Comparison of ENCODE assay signal across 1 cellular context in the genomic region with DNA sequence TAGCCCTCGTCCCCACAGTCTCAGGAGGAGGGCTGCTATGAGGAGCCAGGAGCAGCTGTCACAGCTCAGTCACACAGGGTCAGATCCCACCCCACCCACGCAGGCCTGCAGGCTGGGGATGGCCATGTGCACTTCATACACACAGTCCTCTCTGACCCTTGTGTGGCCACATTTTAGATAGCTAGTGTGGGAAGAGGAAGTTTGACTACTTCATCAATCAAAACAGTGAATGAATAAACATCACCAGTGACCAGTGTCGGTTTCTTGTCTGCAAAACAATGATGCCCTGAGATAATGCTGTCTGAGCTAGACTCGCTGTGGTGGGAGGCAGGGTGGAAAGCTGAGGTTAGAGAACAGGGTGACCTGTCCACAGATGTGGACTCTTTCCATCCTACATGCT.
TF ChIP-seq lines count a peak whose summit lies in the region.

No MANE protein-coding gene starts in this region.

TF ChIP-seq in HepG2, 621 proteins besides CTCF, POLR2A, EP300 and RAD21 (continued from another document and continues in another):
- TF ChIP-seq, protein P1, sequence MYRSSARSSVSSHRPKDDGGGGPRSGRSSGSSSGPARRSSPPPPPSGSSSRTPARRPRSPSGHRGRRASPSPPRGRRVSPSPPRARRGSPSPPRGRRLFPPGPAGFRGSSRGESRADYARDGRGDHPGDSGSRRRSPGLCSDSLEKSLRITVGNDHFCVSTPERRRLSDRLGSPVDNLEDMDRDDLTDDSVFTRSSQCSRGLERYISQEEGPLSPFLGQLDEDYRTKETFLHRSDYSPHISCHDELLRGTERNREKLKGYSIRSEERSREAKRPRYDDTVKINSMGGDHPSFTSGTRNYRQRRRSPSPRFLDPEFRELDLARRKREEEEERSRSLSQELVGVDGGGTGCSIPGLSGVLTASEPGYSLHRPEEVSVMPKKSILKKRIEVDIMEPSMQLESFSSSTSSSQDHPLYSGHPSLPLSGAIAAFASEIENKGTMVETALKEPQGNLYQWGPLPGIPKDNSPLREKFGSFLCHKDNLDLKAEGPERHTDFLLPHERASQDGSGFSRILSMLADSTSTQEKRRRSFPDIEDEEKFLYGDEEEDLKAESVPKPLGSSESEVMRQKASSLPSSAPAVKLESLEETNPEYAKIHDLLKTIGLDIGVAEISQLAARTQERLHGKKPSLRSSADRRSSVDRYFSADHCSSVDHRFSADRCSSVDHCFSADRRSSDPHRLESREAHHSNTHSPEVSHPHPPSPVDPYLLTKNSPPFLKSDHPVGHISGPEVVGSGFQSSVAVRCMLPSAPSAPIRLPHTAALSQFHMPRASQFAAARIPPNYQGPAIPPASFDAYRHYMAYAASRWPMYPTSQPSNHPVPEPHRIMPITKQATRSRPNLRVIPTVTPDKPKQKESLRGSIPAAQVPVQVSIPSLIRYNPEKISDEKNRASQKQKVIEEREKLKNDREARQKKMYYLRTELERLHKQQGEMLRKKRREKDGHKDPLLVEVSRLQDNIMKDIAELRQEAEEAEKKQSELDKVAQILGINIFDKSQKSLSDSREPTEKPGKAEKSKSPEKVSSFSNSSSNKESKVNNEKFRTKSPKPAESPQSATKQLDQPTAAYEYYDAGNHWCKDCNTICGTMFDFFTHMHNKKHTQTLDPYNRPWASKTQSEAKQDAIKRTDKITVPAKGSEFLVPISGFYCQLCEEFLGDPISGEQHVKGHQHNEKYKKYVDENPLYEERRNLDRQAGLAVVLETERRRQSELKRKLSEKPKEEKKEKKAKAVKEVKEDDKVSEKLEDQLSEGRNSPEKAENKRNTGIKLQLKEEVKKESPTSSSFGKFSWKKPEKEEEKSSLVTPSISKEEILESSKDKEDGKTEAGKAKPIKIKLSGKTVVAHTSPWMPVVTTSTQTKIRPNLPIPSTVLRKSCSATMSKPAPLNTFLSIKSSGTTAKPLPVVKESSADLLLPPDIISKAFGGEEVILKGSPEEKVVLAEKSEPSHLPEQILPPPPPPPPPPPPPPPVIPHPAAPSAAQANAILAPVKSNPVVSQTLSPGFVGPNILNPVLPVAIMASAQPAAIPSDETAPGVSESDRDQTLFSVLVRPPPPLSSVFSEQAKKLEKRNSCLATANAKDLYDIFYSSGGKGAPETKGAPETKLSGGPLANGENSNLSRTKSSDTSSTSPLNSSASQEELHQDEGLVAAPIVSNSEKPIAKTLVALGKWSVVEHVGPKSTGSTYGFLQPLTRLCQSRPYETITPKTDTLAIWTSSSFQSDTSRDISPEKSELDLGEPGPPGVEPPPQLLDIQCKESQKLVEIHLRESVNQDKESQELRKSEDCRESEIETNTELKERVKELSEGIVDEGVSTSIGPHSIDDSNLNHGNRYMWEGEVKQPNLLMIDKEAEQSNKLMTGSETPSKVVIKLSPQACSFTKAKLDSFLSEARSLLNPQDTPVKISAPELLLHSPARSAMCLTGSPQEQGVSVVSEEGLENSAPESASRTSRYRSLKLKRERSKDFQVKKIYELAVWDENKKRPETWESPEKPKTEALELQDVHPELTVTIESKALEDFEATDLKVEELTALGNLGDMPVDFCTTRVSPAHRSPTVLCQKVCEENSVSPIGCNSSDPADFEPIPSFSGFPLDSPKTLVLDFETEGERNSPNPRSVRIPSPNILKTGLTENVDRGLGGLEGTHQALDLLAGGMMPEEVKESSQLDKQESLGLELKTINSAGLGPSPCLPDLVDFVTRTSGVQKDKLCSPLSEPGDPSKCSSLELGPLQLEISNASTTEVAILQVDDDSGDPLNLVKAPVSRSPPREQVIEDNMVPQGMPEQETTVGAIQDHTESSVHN (CRISPR knock-in tag; IDR thresholded peaks at IDR 0.05), result peak; percentile 70; the same call in 1 of the 2 replicates
- TF ChIP-seq JUNB (CRISPR knock-in tag; IDR thresholded peaks at IDR 0.05; ENCODE audit: borderline replicate concordance) (no peak), LCORL (IDR thresholded peaks at IDR 0.05) (no peak), LCORL (CRISPR knock-in tag; IDR thresholded peaks at IDR 0.05) (no peak), MTF2 (CRISPR knock-in tag; IDR thresholded peaks at IDR 0.05; ENCODE audit: borderline replicate concordance) (no peak), PREB (CRISPR knock-in tag; IDR thresholded peaks at IDR 0.05) (no peak), ZNF383 (CRISPR knock-in tag; IDR thresholded peaks at IDR 0.05; ENCODE audit: borderline replicate concordance) (no peak), ZC3H4 (CRISPR knock-in tag; IDR thresholded peaks at IDR 0.05; ENCODE audit: borderline replicate concordance) (no peak), JARID2 (CRISPR knock-in tag; IDR thresholded peaks at IDR 0.05; ENCODE audit: insufficient replicate concordance) (no peak), BORCS8-MEF2B (CRISPR knock-in tag; IDR thresholded peaks at IDR 0.05) (no peak), ATM (IDR thresholded peaks at IDR 0.05; ENCODE audit: borderline replicate concordance) (no peak), THAP11 (CRISPR knock-in tag; IDR thresholded peaks at IDR 0.05) (no peak), ZNF350 (CRISPR knock-in tag; IDR thresholded peaks at IDR 0.05; ENCODE audit: borderline replicate concordance, low read depth) (no peak), KMT2A (CRISPR knock-in tag; IDR thresholded peaks at IDR 0.05) (no peak), ZNF7 (CRISPR knock-in tag; IDR thresholded peaks at IDR 0.05) (peak; percentile 85), MYC (CRISPR knock-in tag; IDR thresholded peaks at IDR 0.05; ENCODE audit: borderline replicate concordance) (peak; percentile 54; the same call in 1 of the 2 replicates), ZNF83 (CRISPR knock-in tag; IDR thresholded peaks at IDR 0.05; ENCODE audit: borderline replicate concordance) (no peak), ZFP36 (IDR thresholded peaks at IDR 0.05; ENCODE audit: borderline replicate concordance, low read depth, low read length, partially characterized antibody) (no peak), ATF7-NPFF (CRISPR knock-in tag; IDR thresholded peaks at IDR 0.05; ENCODE audit: low read depth) (no peak), ZNF557 (CRISPR knock-in tag; IDR thresholded peaks at IDR 0.05) (no peak), SCMH1 (CRISPR knock-in tag; IDR thresholded peaks at IDR 0.05; ENCODE audit: borderline replicate concordance) (no peak), WIZ (CRISPR knock-in tag; IDR thresholded peaks at IDR 0.05) (no peak)
- TF ChIP-seq, protein P2, sequence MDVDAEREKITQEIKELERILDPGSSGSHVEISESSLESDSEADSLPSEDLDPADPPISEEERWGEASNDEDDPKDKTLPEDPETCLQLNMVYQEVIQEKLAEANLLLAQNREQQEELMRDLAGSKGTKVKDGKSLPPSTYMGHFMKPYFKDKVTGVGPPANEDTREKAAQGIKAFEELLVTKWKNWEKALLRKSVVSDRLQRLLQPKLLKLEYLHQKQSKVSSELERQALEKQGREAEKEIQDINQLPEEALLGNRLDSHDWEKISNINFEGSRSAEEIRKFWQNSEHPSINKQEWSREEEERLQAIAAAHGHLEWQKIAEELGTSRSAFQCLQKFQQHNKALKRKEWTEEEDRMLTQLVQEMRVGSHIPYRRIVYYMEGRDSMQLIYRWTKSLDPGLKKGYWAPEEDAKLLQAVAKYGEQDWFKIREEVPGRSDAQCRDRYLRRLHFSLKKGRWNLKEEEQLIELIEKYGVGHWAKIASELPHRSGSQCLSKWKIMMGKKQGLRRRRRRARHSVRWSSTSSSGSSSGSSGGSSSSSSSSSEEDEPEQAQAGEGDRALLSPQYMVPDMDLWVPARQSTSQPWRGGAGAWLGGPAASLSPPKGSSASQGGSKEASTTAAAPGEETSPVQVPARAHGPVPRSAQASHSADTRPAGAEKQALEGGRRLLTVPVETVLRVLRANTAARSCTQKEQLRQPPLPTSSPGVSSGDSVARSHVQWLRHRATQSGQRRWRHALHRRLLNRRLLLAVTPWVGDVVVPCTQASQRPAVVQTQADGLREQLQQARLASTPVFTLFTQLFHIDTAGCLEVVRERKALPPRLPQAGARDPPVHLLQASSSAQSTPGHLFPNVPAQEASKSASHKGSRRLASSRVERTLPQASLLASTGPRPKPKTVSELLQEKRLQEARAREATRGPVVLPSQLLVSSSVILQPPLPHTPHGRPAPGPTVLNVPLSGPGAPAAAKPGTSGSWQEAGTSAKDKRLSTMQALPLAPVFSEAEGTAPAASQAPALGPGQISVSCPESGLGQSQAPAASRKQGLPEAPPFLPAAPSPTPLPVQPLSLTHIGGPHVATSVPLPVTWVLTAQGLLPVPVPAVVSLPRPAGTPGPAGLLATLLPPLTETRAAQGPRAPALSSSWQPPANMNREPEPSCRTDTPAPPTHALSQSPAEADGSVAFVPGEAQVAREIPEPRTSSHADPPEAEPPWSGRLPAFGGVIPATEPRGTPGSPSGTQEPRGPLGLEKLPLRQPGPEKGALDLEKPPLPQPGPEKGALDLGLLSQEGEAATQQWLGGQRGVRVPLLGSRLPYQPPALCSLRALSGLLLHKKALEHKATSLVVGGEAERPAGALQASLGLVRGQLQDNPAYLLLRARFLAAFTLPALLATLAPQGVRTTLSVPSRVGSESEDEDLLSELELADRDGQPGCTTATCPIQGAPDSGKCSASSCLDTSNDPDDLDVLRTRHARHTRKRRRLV (CRISPR knock-in tag; IDR thresholded peaks at IDR 0.05), result no peak
- TF ChIP-seq, protein P3, sequence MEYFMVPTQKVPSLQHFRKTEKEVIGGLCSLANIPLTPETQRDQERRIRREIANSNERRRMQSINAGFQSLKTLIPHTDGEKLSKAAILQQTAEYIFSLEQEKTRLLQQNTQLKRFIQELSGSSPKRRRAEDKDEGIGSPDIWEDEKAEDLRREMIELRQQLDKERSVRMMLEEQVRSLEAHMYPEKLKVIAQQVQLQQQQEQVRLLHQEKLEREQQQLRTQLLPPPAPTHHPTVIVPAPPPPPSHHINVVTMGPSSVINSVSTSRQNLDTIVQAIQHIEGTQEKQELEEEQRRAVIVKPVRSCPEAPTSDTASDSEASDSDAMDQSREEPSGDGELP (IDR thresholded peaks at IDR 0.05; ENCODE audit: borderline replicate concordance, low read depth), result no peak
- TF ChIP-seq, protein P4, sequence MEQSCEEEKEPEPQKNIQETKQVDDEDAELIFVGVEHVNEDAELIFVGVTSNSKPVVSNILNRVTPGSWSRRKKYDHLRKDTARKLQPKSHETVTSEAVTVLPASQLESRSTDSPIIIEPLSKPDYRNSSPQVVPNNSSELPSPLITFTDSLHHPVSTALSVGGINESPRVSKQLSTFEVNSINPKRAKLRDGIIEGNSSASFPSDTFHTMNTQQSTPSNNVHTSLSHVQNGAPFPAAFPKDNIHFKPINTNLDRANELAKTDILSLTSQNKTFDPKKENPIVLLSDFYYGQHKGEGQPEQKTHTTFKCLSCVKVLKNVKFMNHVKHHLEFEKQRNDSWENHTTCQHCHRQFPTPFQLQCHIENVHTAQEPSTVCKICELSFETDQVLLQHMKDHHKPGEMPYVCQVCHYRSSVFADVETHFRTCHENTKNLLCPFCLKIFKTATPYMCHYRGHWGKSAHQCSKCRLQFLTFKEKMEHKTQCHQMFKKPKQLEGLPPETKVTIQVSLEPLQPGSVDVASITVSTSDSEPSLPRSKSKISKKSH (CRISPR knock-in tag; IDR thresholded peaks at IDR 0.05; ENCODE audit: borderline replicate concordance), result no peak
- TF ChIP-seq, protein P5, sequence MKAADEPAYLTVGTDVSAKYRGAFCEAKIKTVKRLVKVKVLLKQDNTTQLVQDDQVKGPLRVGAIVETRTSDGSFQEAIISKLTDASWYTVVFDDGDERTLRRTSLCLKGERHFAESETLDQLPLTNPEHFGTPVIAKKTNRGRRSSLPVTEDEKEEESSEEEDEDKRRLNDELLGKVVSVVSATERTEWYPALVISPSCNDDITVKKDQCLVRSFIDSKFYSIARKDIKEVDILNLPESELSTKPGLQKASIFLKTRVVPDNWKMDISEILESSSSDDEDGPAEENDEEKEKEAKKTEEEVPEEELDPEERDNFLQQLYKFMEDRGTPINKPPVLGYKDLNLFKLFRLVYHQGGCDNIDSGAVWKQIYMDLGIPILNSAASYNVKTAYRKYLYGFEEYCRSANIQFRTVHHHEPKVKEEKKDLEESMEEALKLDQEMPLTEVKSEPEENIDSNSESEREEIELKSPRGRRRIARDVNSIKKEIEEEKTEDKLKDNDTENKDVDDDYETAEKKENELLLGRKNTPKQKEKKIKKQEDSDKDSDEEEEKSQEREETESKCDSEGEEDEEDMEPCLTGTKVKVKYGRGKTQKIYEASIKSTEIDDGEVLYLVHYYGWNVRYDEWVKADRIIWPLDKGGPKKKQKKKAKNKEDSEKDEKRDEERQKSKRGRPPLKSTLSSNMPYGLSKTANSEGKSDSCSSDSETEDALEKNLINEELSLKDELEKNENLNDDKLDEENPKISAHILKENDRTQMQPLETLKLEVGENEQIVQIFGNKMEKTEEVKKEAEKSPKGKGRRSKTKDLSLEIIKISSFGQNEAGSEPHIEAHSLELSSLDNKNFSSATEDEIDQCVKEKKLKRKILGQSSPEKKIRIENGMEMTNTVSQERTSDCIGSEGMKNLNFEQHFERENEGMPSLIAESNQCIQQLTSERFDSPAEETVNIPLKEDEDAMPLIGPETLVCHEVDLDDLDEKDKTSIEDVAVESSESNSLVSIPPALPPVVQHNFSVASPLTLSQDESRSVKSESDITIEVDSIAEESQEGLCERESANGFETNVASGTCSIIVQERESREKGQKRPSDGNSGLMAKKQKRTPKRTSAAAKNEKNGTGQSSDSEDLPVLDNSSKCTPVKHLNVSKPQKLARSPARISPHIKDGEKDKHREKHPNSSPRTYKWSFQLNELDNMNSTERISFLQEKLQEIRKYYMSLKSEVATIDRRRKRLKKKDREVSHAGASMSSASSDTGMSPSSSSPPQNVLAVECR (CRISPR knock-in tag; IDR thresholded peaks at IDR 0.05; ENCODE audit: borderline replicate concordance), result no peak
